Comparison of ENCODE assay signal across 2 cellular contexts in the genomic region with DNA sequence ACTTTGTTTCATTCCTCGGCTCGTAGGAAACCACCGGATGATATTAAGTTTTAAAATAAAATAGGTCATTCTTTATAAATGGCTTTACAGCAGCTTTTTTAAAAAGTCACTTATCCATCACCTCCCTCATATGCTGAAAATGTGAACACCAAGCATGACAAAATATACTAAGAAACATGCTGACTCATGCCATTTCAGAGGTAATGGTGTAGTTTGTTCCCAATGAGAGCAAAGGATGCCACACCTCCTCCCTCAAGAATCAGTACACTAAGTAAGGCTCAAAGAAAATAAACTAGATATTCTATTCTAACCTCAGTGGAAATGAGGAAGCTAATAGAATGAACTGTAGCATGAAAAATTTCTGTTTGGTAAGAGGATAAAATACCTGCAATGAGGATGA.
A peak's percentile ranks its signal among the peaks of the same experiment; 100 is the strongest.
TF ChIP-seq lines count a peak whose summit lies in the region.

No MANE protein-coding gene starts in this region.

TF ChIP-seq in HepG2, 621 proteins besides CTCF, POLR2A, EP300 and RAD21 (continues in another document):
- TF ChIP-seq STAT6 (CRISPR knock-in tag; IDR thresholded peaks at IDR 0.05; ENCODE audit: borderline replicate concordance) = no peak
- no peak for TF ChIP-seq SSRP1 (CRISPR knock-in tag; IDR thresholded peaks at IDR 0.05)
- peak; percentile 87 to 91 for TF ChIP-seq MAFK (conservative IDR thresholded peaks at IDR 0.05 in 1 of 2, IDR thresholded peaks at IDR 0.05 in 1 of 2; ENCODE audit: low read length in 2 of 2)
- TF ChIP-seq ZBTB2 (CRISPR knock-in tag; IDR thresholded peaks at IDR 0.05; ENCODE audit: low read depth) = no peak
- TF ChIP-seq, protein P1, sequence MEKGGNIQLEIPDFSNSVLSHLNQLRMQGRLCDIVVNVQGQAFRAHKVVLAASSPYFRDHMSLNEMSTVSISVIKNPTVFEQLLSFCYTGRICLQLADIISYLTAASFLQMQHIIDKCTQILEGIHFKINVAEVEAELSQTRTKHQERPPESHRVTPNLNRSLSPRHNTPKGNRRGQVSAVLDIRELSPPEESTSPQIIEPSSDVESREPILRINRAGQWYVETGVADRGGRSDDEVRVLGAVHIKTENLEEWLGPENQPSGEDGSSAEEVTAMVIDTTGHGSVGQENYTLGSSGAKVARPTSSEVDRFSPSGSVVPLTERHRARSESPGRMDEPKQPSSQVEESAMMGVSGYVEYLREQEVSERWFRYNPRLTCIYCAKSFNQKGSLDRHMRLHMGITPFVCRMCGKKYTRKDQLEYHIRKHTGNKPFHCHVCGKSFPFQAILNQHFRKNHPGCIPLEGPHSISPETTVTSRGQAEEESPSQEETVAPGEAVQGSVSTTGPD (CRISPR knock-in tag; IDR thresholded peaks at IDR 0.05) = no peak
- TF ChIP-seq, protein P2, sequence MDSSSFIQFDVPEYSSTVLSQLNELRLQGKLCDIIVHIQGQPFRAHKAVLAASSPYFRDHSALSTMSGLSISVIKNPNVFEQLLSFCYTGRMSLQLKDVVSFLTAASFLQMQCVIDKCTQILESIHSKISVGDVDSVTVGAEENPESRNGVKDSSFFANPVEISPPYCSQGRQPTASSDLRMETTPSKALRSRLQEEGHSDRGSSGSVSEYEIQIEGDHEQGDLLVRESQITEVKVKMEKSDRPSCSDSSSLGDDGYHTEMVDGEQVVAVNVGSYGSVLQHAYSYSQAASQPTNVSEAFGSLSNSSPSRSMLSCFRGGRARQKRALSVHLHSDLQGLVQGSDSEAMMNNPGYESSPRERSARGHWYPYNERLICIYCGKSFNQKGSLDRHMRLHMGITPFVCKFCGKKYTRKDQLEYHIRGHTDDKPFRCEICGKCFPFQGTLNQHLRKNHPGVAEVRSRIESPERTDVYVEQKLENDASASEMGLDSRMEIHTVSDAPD (CRISPR knock-in tag; IDR thresholded peaks at IDR 0.05) = no peak
- no peak for TF ChIP-seq ISL2 (CRISPR knock-in tag; IDR thresholded peaks at IDR 0.05)
- TF ChIP-seq ARID5B (CRISPR knock-in tag; IDR thresholded peaks at IDR 0.05) = no peak
- TF ChIP-seq, protein P3, sequence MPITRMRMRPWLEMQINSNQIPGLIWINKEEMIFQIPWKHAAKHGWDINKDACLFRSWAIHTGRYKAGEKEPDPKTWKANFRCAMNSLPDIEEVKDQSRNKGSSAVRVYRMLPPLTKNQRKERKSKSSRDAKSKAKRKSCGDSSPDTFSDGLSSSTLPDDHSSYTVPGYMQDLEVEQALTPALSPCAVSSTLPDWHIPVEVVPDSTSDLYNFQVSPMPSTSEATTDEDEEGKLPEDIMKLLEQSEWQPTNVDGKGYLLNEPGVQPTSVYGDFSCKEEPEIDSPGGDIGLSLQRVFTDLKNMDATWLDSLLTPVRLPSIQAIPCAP (CRISPR knock-in tag; IDR thresholded peaks at IDR 0.05; ENCODE audit: low read depth) = no peak
- no peak for TF ChIP-seq KLF9 (CRISPR knock-in tag; IDR thresholded peaks at IDR 0.05; ENCODE audit: low read depth)

TF ChIP-seq in K562, 482 proteins besides CTCF, POLR2A, EP300 and RAD21:
- TF ChIP-seq ZNF316 (IDR thresholded peaks at IDR 0.05) = 0 out of 2 replicates have a peak, but pooled peaks have one; percentile 15
- no peak for TF ChIP-seq ZNF146 (CRISPR knock-in tag; IDR thresholded peaks at IDR 0.05; ENCODE audit: unreplicated experiment)
